In genomic region chr17:57234252-57235092, GRCh38 we compare ENCODE assay signal across 2 cellular contexts.
TF ChIP-seq lines count a peak whose summit lies in the region.

No MANE protein-coding gene starts in this region.

TF ChIP-seq in HCT116, 20 proteins besides CTCF, POLR2A, EP300 and RAD21:
- no peak for TF ChIP-seq ZNF274 (IDR thresholded peaks at IDR 0.05; ENCODE audit: low read depth, low read length)
- no peak for TF ChIP-seq SP1 (IDR thresholded peaks at IDR 0.05; ENCODE audit: low read depth)
- TF ChIP-seq ELF1 (IDR thresholded peaks at IDR 0.05; ENCODE audit: borderline replicate concordance, low read depth) = no peak
- TF ChIP-seq, protein P1, sequence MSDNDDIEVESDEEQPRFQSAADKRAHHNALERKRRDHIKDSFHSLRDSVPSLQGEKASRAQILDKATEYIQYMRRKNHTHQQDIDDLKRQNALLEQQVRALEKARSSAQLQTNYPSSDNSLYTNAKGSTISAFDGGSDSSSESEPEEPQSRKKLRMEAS (IDR thresholded peaks at IDR 0.05) = no peak
- TF ChIP-seq, protein P2, sequence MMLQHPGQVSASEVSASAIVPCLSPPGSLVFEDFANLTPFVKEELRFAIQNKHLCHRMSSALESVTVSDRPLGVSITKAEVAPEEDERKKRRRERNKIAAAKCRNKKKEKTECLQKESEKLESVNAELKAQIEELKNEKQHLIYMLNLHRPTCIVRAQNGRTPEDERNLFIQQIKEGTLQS (IDR thresholded peaks at IDR 0.05) = no peak
- no peak for TF ChIP-seq EZH2 (IDR thresholded peaks at IDR 0.05)
- TF ChIP-seq REST (IDR thresholded peaks at IDR 0.05; ENCODE audit: low read depth) = no peak
- TF ChIP-seq ZBTB33 (IDR thresholded peaks at IDR 0.05; ENCODE audit: extremely low read depth, insufficient replicate concordance, low read length) = no peak
- TF ChIP-seq ZFX (IDR thresholded peaks at IDR 0.05) = no peak
- no peak for TF ChIP-seq EZH2phosphoT487 (IDR thresholded peaks at IDR 0.05; ENCODE audit: borderline replicate concordance)
- no peak for TF ChIP-seq CBX3 (IDR thresholded peaks at IDR 0.05; ENCODE audit: low read depth)
- no peak for TF ChIP-seq SRF (IDR thresholded peaks at IDR 0.05; ENCODE audit: low read depth)
- TF ChIP-seq TCF7L2 (IDR thresholded peaks at IDR 0.05; ENCODE audit: borderline replicate concordance, extremely low read depth, insufficient read depth, insufficient read length) = no peak
- no peak for TF ChIP-seq EGR1 (IDR thresholded peaks at IDR 0.05; ENCODE audit: low read depth)
- no peak for TF ChIP-seq POLR2AphosphoS5 (IDR thresholded peaks at IDR 0.05; ENCODE audit: low read depth, low read length)
- no peak for TF ChIP-seq JUND (IDR thresholded peaks at IDR 0.05)
- no peak for TF ChIP-seq CEBPB (IDR thresholded peaks at IDR 0.05; ENCODE audit: low read depth)

TF ChIP-seq in H1, 55 proteins besides CTCF, POLR2A, EP300 and RAD21:
- TF ChIP-seq CREB1 (IDR thresholded peaks at IDR 0.05) (no peak), SP4 (IDR thresholded peaks at IDR 0.05; ENCODE audit: low read length) (no peak), POU5F1 (IDR thresholded peaks at IDR 0.05; ENCODE audit: low read depth, low read length) (no peak), NANOG (IDR thresholded peaks at IDR 0.05; ENCODE audit: insufficient read depth, low read depth, low read length, poor library complexity, severe bottlenecking) (peak; percentile 51), SP1 (IDR thresholded peaks at IDR 0.05; ENCODE audit: low read depth, low read length) (no peak), TBP (IDR thresholded peaks at IDR 0.05; ENCODE audit: low read depth, low read length) (no peak)
- TF ChIP-seq, protein P3, sequence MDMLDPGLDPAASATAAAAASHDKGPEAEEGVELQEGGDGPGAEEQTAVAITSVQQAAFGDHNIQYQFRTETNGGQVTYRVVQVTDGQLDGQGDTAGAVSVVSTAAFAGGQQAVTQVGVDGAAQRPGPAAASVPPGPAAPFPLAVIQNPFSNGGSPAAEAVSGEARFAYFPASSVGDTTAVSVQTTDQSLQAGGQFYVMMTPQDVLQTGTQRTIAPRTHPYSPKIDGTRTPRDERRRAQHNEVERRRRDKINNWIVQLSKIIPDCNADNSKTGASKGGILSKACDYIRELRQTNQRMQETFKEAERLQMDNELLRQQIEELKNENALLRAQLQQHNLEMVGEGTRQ (IDR thresholded peaks at IDR 0.05; ENCODE audit: low read length) = no peak
